Comparison of ENCODE assay signal across 21 cellular contexts in the genomic region with DNA sequence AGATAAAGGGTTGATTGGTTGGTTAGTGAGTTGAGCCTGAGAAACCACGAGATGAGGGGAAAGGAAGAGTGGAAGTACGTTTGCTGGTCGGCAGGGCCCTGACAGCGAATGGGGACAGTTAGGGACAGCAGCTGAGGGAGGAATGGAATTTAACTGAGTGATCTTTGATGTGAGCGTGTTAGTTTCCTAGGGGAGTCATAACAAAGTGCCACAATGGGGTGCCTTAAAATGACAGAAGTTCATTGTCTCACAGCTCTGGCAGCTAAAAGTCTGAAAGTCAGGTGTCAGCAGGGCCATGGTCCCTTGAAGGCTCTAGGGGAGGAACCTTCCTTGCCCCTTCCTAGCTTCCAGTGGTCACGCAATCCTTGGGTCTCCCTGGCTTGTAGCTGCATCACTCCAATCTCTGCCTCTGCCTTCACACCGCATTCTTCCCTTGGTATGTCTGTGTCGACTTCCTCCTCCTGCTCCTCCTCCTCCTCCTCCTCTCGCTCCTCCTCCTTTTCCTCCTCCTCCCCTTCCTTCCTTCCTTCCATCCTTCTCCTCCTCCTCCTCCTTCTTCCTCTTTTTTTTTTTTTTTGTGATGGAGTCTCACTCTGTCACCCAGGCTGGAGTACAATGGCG. TPM values are rescaled to one million over a fixed set of nuclear protein-coding genes. Genes with fewer than 3 reads are reported as not detected.
DNase-seq lines count a peak whose midpoint lies in the region; ATAC-seq and TF ChIP-seq lines count a peak whose summit lies in the region.
"Had no signal": no experiment of that assay in that cellular context is flagged by ENCODE, and none has a peak within 500 bp of the region (broad histone marks: within the 10 kb centered on the region; RNA-seq: fewer than 3 reads in every experiment).

No MANE protein-coding gene starts in this region.

- 54 to 60% methylated on average over 10 of the region's 10 CpGs for WGBS in upper lobe of left lung, 2 donors
- 67% methylated on average over 5 of the region's 10 CpGs for WGBS in mammary epithelial cell (ENCODE audit: low coverage, missing lambda C conversion rate)

- H3K4me1 ChIP-seq in upper lobe of left lung (peaks cover 33 to 53% (median 47%) of the 10 kb centered on the region in 4 donors), mammary epithelial cell (ENCODE audit: insufficient read depth, low read length) (no peaks in the 10 kb centered on the region)
- H3K4me1 ChIP-seq: BE2C, uterus had no signal

- H3K36me3 ChIP-seq in upper lobe of left lung (no peaks in the 10 kb centered on the region), WERI-Rb-1 (no peaks in the 10 kb centered on the region), mammary epithelial cell (ENCODE audit: insufficient read depth, low read length) (no peaks in the 10 kb centered on the region)
- H3K36me3 ChIP-seq: BE2C, uterus had no signal

- H3K79me2 ChIP-seq in mammary epithelial cell (ENCODE audit: insufficient read depth, low read length) = no peaks in the 10 kb centered on the region

- H3K4me3 ChIP-seq in upper lobe of left lung (no peak overlapping the region), WERI-Rb-1 (ENCODE audit: low read depth, low read length) (no peak overlapping the region), mammary epithelial cell (replicated peaks in 1 of 3; ENCODE audit: insufficient read depth in 1 of 3, low read depth in 2 of 3, low read length in 3 of 3) (no peak overlapping the region)
- H3K4me3 ChIP-seq: GM12878, uterus had no signal

- H2AFZ ChIP-seq in mammary epithelial cell (ENCODE audit: low read depth, low read length) = no peak overlapping the region

- CTCF ChIA-PET in mammary epithelial cell (lab: Charles Lee; ENCODE audit: low non-redundant PET) = no interaction called here

- H3K9me3 ChIP-seq in upper lobe of left lung = no peaks in the 10 kb centered on the region
- no peaks in the 10 kb centered on the region for H3K9me3 ChIP-seq in WERI-Rb-1 (ENCODE audit: severe bottlenecking)
- H3K9me3 ChIP-seq in mammary epithelial cell (replicated peaks; ENCODE audit: insufficient read depth, low read length) = no peaks in the 10 kb centered on the region
- H3K9me3 ChIP-seq: BE2C, uterus had no signal

- peak; percentile 21 for ATAC-seq in Right ventricle myocardium inferior
- peak; percentile 47 for ATAC-seq in left lobe of liver
- ATAC-seq in upper lobe of left lung (ENCODE audit: low FRiP score in 2 of 2) = peak in 1 of 2 donors; percentile 22
- ATAC-seq: GM12878, HCT116 had no signal

- DNase-seq in Right ventricle myocardium inferior (ENCODE audit: missing footprints) = no peak
- DNase-seq in cardiac septum (ENCODE audit: low spot score) = no peak
- no peak for DNase-seq in left lobe of liver (ENCODE audit: low spot score)
- no peak for DNase-seq in upper lobe of left lung
- DNase-seq in WERI-Rb-1 = no peak
- no peak for DNase-seq in mammary epithelial cell
- no peak for DNase-seq in DMS53 (lab: John Stamatoyannopoulos, UW)
- DNase-seq: 8988T; activated effector memory CD4-positive, alpha-beta T cell treated with anti-CD3 and anti-CD28 coated beads, Interleukin-2, amount 50 U/mL, for 16 hours; amygdala; BE2C; GF-D8; glutamatergic neuron; NCI-H2081; NCI-H446 treated with DMSO at 0.1 percent for 48 hours; nephron progenitor cell; RPMI8226; uterus had no signal

- H3K27me3 ChIP-seq in upper lobe of left lung (no peaks in the 10 kb centered on the region), WERI-Rb-1 (ENCODE audit: insufficient read depth, low read depth, severe bottlenecking) (no peaks in the 10 kb centered on the region), mammary epithelial cell (ENCODE audit: insufficient read depth, low read length) (no peaks in the 10 kb centered on the region)
- H3K27me3 ChIP-seq: BE2C, uterus had no signal

- TF ChIP-seq POLR2A in upper lobe of left lung (IDR thresholded peaks at IDR 0.05) = peak in 1 of 4 donors; percentile 12

- H4K20me1 ChIP-seq in mammary epithelial cell (ENCODE audit: insufficient read depth, low read length) = no peaks in the 10 kb centered on the region

- intact Hi-C loops in Right ventricle myocardium inferior (cut with DNase I) = no loop called here
- intact Hi-C loops in cardiac septum (cut with DNase I) = no loop called here
- intact Hi-C loops in mammary epithelial cell (cut with micrococcal nuclease) = no loop called here

- no TSS peak for BruUV-seq in mammary epithelial cell (replicated peaks; lab: Mats Ljungman, UMichigan)

- H3K9ac ChIP-seq in mammary epithelial cell (ENCODE audit: insufficient read depth, low read length) = no peak overlapping the region

- dilution Hi-C loops in mammary epithelial cell (cut with HindIII; ENCODE audit: low sequenced_read_pairs) = loop anchor here (5.0 kb wide), 1 partner anchor 115 kb away; no protein-coding TSS in a partner anchor

- no peak overlapping the region for H3K4me2 ChIP-seq in mammary epithelial cell (ENCODE audit: insufficient read depth, low read depth, low read length)

- in situ Hi-C loops in mammary epithelial cell (cut with MboI; ENCODE audit: low sequenced_read_pairs in 2 of 2) = no loop called here

- no peak for TF ChIP-seq CTCF in upper lobe of left lung (IDR thresholded peaks at IDR 0.05)
- no peak for TF ChIP-seq CTCF in WERI-Rb-1 (IDR thresholded peaks at IDR 0.05; ENCODE audit: low read depth, low read length)
- no peak for TF ChIP-seq CTCF in mammary epithelial cell (conservative IDR thresholded peaks at IDR 0.05 in 1 of 2, IDR thresholded peaks at IDR 0.05 in 1 of 2; ENCODE audit: extremely low read depth in 1 of 2, insufficient read depth in 1 of 2, low read depth in 1 of 2, low read length in 2 of 2)

- no peak for TF ChIP-seq EP300 in upper lobe of left lung (IDR thresholded peaks at IDR 0.05)

- H3K27ac ChIP-seq in cingulate gyrus (ENCODE audit: low read depth, low read length) = peak overlapping the region; percentile 2
- H3K27ac ChIP-seq in upper lobe of left lung = peak overlapping the region; percentile 45 to 82 (median 68)
- H3K27ac ChIP-seq in WERI-Rb-1 = no peak overlapping the region
- no peak overlapping the region for H3K27ac ChIP-seq in mammary epithelial cell (ENCODE audit: insufficient read depth, low read depth, low read length)
- H3K27ac ChIP-seq: uterus had no signal

RNA-seq across cellular contexts. Expression of gene RIN3, which starts 26.0 kb away (rescaled TPM):
- total RNA-seq in Right ventricle myocardium inferior (13.0 TPM), cardiac septum (12.1 TPM), left lobe of liver (20.2 TPM), upper lobe of left lung (10 to 100 TPM; 19.0 to 88.0 (median 59.7) TPM), mammary epithelial cell (10 to 100 TPM in 1 of 2 donors, 1 to 10 TPM in 1; 3.5 to 14.5 TPM)
- 2.4 TPM for polyA plus RNA-seq in mammary epithelial cell
- polyA minus RNA-seq in mammary epithelial cell = 7.4 TPM

Comparison
In these comparisons a context has a peak if more than half of its experiments do, and no peak if none do; other contexts are left out.
1. H3K27ac ChIP-seq: peak in cingulate gyrus (single experiment) and upper lobe of left lung (4 of 4); none in WERI-Rb-1 (single experiment) and mammary epithelial cell (single experiment).